In genomic region chr7:100626530-100627237, GRCh38 we compare ENCODE assay signal across 8 cellular contexts. TPM values are rescaled to one million over a fixed set of nuclear protein-coding genes. Genes with fewer than 3 reads are reported as not detected.
DNase-seq lines count a peak whose midpoint lies in the region; ATAC-seq and TF ChIP-seq lines count a peak whose summit lies in the region.

No MANE protein-coding gene starts in this region.

- H4K20me1 ChIP-seq in OCI-LY7 (ENCODE audit: insufficient read depth, low read length): no peaks in the 10 kb centered on the region

- peak overlapping the region; percentile 49 to 88 (median 75) for H3K27ac Mint-ChIP-seq in naive thymus-derived CD4-positive, alpha-beta T cell
- peak overlapping the region; percentile 78 for H3K27ac Mint-ChIP-seq in stimulated activated memory B cell treated with anti-CD40 and anti-IgM and Interleukin-4, amounts not matched to agents 10 μg/mL and 1 μg/mL and 100 μg/mL, for 72 hours

- POLR2A ChIA-PET in OCI-LY7 (lab: Charles Lee): interaction anchor here (0.6 to 2.2 kb wide), 7 partner anchors 9 to 95 kb away, joined by 3 to 12 read pairs (median 4); partner anchors contain the start of genes MOSPD3 and POP7
- POLR2A ChIA-PET in naive thymus-derived CD4-positive, alpha-beta T cell (lab: Charles Lee): interaction anchor here (0.7 to 5.3 kb wide), 13 partner anchors 8 to 79 kb away, joined by 3 to 55 read pairs (median 4); partner anchors contain the start of genes FBXO24, LRCH4, MOSPD3 and POP7

- peak; percentile 80 for ATAC-seq in HG03521 (IDR thresholded peaks at IDR 0.05; ENCODE audit: unreplicated experiment)
- ATAC-seq in naive thymus-derived CD4-positive, alpha-beta T cell: peak; percentile 99
- peak; percentile 91 for ATAC-seq in stimulated activated memory B cell treated with anti-CD40 and anti-IgM and Interleukin-4, amounts not matched to agents 10 μg/mL and 1 μg/mL and 100 μg/mL, for 72 hours

- no peak for TF ChIP-seq CTCF in OCI-LY7 (conservative IDR thresholded peaks at IDR 0.05; ENCODE audit: low read length)

- peaks cover 3% of the 10 kb centered on the region for H3K4me1 ChIP-seq in ACC112 (ENCODE audit: control insufficient read depth, insufficient read depth, low read length, unreplicated experiment)
- peaks cover 12% of the 10 kb centered on the region for H3K4me1 ChIP-seq in OCI-LY7 (ENCODE audit: insufficient read depth, low read length, poor library complexity, severe bottlenecking)
- peaks cover 14 to 18% of the 10 kb centered on the region in 2 donors for H3K4me1 ChIP-seq in naive thymus-derived CD4-positive, alpha-beta T cell (ENCODE audit: control insufficient read depth in 2 of 2, insufficient read depth in 2 of 2, low read length in 2 of 2)

- H3K9me3 ChIP-seq in OCI-LY7 (ENCODE audit: low read length): no peaks in the 10 kb centered on the region
- no peaks in the 10 kb centered on the region for H3K9me3 ChIP-seq in naive thymus-derived CD4-positive, alpha-beta T cell (ENCODE audit: control insufficient read depth in 2 of 3, low read length in 3 of 3)

- intact Hi-C loops in OCI-LY7 (cut with micrococcal nuclease; ENCODE audit: unreplicated experiment): loop anchor here (2.0 kb wide), 1 partner anchor 14 kb away; the partner anchor contains the start of gene MOSPD3
- intact Hi-C loops in naive thymus-derived CD4-positive, alpha-beta T cell (cut with micrococcal nuclease): loop anchor here (1.0 to 2.0 kb wide), 7 partner anchors 14 to 88 kb away; partner anchors contain the start of genes FBXO24 (in 2 of the 2), GNB2 (in 2 of the 2), LRCH4 (in 2 of the 2) and MOSPD3 (in 2 of the 2)

- peaks cover 0 to 2% (median 0%) of the 10 kb centered on the region in 11 donors for H3K9me3 Mint-ChIP-seq in naive thymus-derived CD4-positive, alpha-beta T cell
- H3K9me3 Mint-ChIP-seq in stimulated activated memory B cell treated with anti-CD40 and anti-IgM and Interleukin-4, amounts not matched to agents 10 μg/mL and 1 μg/mL and 100 μg/mL, for 72 hours: no peaks in the 10 kb centered on the region

- H3K36me3 ChIP-seq in ACC112 (ENCODE audit: insufficient read depth, low read length): no peaks in the 10 kb centered on the region
- no peaks in the 10 kb centered on the region for H3K36me3 ChIP-seq in OCI-LY7 (ENCODE audit: insufficient read depth, low read length)
- no peaks in the 10 kb centered on the region for H3K36me3 ChIP-seq in naive thymus-derived CD4-positive, alpha-beta T cell (ENCODE audit: control insufficient read depth in 2 of 3, insufficient read depth in 3 of 3, low read length in 3 of 3)

- H3K27me3 ChIP-seq in ACC112 (ENCODE audit: insufficient read depth, low read length): no peaks in the 10 kb centered on the region
- peaks cover 0 to 4% of the 10 kb centered on the region in 2 donors for H3K27me3 ChIP-seq in naive thymus-derived CD4-positive, alpha-beta T cell (ENCODE audit: control insufficient read depth in 2 of 2, insufficient read depth in 2 of 2, low read length in 2 of 2)

- no peaks in the 10 kb centered on the region for H3K9me2 ChIP-seq in OCI-LY7 (ENCODE audit: insufficient read depth, low read length)

- H3K27ac ChIP-seq in ACC112 (ENCODE audit: low read depth, low read length): no peak overlapping the region
- peak overlapping the region; percentile 39 for H3K27ac ChIP-seq in OCI-LY7 (ENCODE audit: low read depth, low read length, poor library complexity, severe bottlenecking)
- peak overlapping the region; percentile 84 for H3K27ac ChIP-seq in naive thymus-derived CD4-positive, alpha-beta T cell (ENCODE audit: low read depth, low read length)

- H3K36me3 Mint-ChIP-seq in naive thymus-derived CD4-positive, alpha-beta T cell: peaks cover 0 to 23% (median 2%) of the 10 kb centered on the region in 5 donors
- H3K36me3 Mint-ChIP-seq in stimulated activated memory B cell treated with anti-CD40 and anti-IgM and Interleukin-4, amounts not matched to agents 10 μg/mL and 1 μg/mL and 100 μg/mL, for 72 hours: peaks cover 9% of the 10 kb centered on the region

- H3K4me3 ChIP-seq in ACC112 (ENCODE audit: low read depth, low read length): peak overlapping the region; percentile 50
- peak overlapping the region; percentile 62 for H3K4me3 ChIP-seq in OCI-LY7 (ENCODE audit: low read depth, low read length, poor library complexity, severe bottlenecking)
- H3K4me3 ChIP-seq in naive thymus-derived CD4-positive, alpha-beta T cell (ENCODE audit: low read length): peak overlapping the region; percentile 58

- no peaks in the 10 kb centered on the region for H3K27me3 Mint-ChIP-seq in naive thymus-derived CD4-positive, alpha-beta T cell
- no peaks in the 10 kb centered on the region for H3K27me3 Mint-ChIP-seq in stimulated activated memory B cell treated with anti-CD40 and anti-IgM and Interleukin-4, amounts not matched to agents 10 μg/mL and 1 μg/mL and 100 μg/mL, for 72 hours

- BruUV-seq in OCI-LY7 (replicated peaks; lab: Mats Ljungman, UMichigan): no TSS peak

- CTCF ChIA-PET in OCI-LY7 (lab: Charles Lee; ENCODE audit: unreplicated experiment): interaction anchor here (0.6 to 0.7 kb wide), 4 partner anchors 13 to 694 kb away, joined by 3 to 7 read pairs (median 3); partner anchors contain the start of gene PCOLCE
- CTCF ChIA-PET in naive thymus-derived CD4-positive, alpha-beta T cell (lab: Charles Lee): interaction anchor here (0.6 to 1.7 kb wide), 4 partner anchors 14 to 79 kb away, joined by 3 to 11 read pairs (median 7); partner anchors contain the start of genes MOSPD3 and POP7

- peak overlapping the region; percentile 60 to 87 (median 76) for H3K4me3 Mint-ChIP-seq in naive thymus-derived CD4-positive, alpha-beta T cell
- peak overlapping the region; percentile 75 for H3K4me3 Mint-ChIP-seq in stimulated activated memory B cell treated with anti-CD40 and anti-IgM and Interleukin-4, amounts not matched to agents 10 μg/mL and 1 μg/mL and 100 μg/mL, for 72 hours

- H3K79me2 ChIP-seq in ACC112 (ENCODE audit: control insufficient read depth, insufficient read depth, low read length, unreplicated experiment): no peaks in the 10 kb centered on the region
- H3K79me2 ChIP-seq in OCI-LY7 (ENCODE audit: insufficient read depth, low read depth, low read length): no peaks in the 10 kb centered on the region

- DNase-seq in GM19240 (ENCODE audit: insufficient read length, low spot score) (peak; percentile 96), OCI-LY7 (ENCODE audit: low spot score) (peak; percentile 85), activated T-cell treated with anti-CD3 and anti-CD28 coated beads for 48 hours (ENCODE audit: low read depth) (peak; percentile 85), erythroblast (lab: John Stamatoyannopoulos, UW) (peak; percentile 90 to 92)
- peak; percentile 56 to 88 (median 81) for DNase-seq in naive thymus-derived CD4-positive, alpha-beta T cell

- peak overlapping the region; percentile 94 for H3K4me2 ChIP-seq in OCI-LY7 (ENCODE audit: low read length)

- peak; percentile 14 for TF ChIP-seq POLR2A in erythroblast (IDR thresholded peaks at IDR 0.05; ENCODE audit: low read length)

- H2AFZ ChIP-seq in ACC112 (ENCODE audit: low read length, unreplicated experiment) (peak overlapping the region; percentile 29), OCI-LY7 (ENCODE audit: low read length) (peak overlapping the region; percentile 64; the same call in 1 of the 2 replicates)

- H3K4me1 Mint-ChIP-seq in naive thymus-derived CD4-positive, alpha-beta T cell: peaks cover 26 to 58% (median 43%) of the 10 kb centered on the region in 7 donors
- H3K4me1 Mint-ChIP-seq in stimulated activated memory B cell treated with anti-CD40 and anti-IgM and Interleukin-4, amounts not matched to agents 10 μg/mL and 1 μg/mL and 100 μg/mL, for 72 hours: peaks cover 17% of the 10 kb centered on the region

RNA-seq across cellular contexts. Expression of gene MOSPD3, which starts 14.3 kb away (rescaled TPM):
- total RNA-seq in OCI-LY7 (2014; rRNA removed; shearing (Covaris generic)): 7.1 and 12.0 TPM in 2 replicates
- total RNA-seq in OCI-LY7 (2022): 10.4 and 15.1 TPM in 2 replicates
- 10 to 100 TPM in 4 of 5 experiments, 1 to 10 TPM in 1; 8.8 to 54.9 (median 13.1) TPM for total RNA-seq in naive thymus-derived CD4-positive, alpha-beta T cell
- 10 to 100 TPM; 20.4 to 20.6 TPM for polyA plus RNA-seq in naive thymus-derived CD4-positive, alpha-beta T cell

RNA-seq across cellular contexts. Expression of gene TFR2, which starts 14.7 kb away (rescaled TPM):
- total RNA-seq in OCI-LY7 (2014; rRNA removed; shearing (Covaris generic)): 8.1 and 12.1 TPM in 2 replicates
- total RNA-seq in OCI-LY7 (2022): 25.0 and 26.0 TPM in 2 replicates
- total RNA-seq in naive thymus-derived CD4-positive, alpha-beta T cell: 10 to 100 TPM in 1 of 5 experiments, 1 to 10 TPM in 4; 1.8 to 14.4 (median 4.0) TPM
- polyA plus RNA-seq in naive thymus-derived CD4-positive, alpha-beta T cell: 1 to 10 TPM in 1 of 2 donors, under 1 TPM in 1; 0.55 to 1.3 TPM

RNA-seq across cellular contexts. Expression of gene PCOLCE, which starts 24.5 kb away (rescaled TPM):
- 8.8 and 27.6 TPM in 2 replicates for total RNA-seq in OCI-LY7 (2014; rRNA removed; shearing (Covaris generic))
- 32.3 and 38.3 TPM in 2 replicates for total RNA-seq in OCI-LY7 (2022)
- total RNA-seq in naive thymus-derived CD4-positive, alpha-beta T cell: 10 to 100 TPM in 1 of 5 experiments, 1 to 10 TPM in 4; 9.1 to 11.7 (median 9.5) TPM
- under 1 TPM in 1 of 2 donors, not detected in 1; 0.64 TPM for polyA plus RNA-seq in naive thymus-derived CD4-positive, alpha-beta T cell

RNA-seq across cellular contexts. Expression of gene ACTL6B, which starts 29.6 kb away (rescaled TPM):
- not detected in 2 replicates for total RNA-seq in OCI-LY7 (2014; rRNA removed; shearing (Covaris generic))
- not detected in 2 replicates for total RNA-seq in OCI-LY7 (2022)
- not detected for total RNA-seq in naive thymus-derived CD4-positive, alpha-beta T cell
- polyA plus RNA-seq in naive thymus-derived CD4-positive, alpha-beta T cell: not detected

RNA-seq across cellular contexts. Expression of gene FBXO24, which starts 40.6 kb away (rescaled TPM):
- total RNA-seq in OCI-LY7 (2014; rRNA removed; shearing (Covaris generic)): 0.16 TPM in 1 of 2 replicates, not detected in the other
- 1.2 and 1.7 TPM in 2 replicates for total RNA-seq in OCI-LY7 (2022)
- 1 to 10 TPM in 4 of 5 experiments, under 1 TPM in 1; 0.75 to 3.1 (median 1.7) TPM for total RNA-seq in naive thymus-derived CD4-positive, alpha-beta T cell
- polyA plus RNA-seq in naive thymus-derived CD4-positive, alpha-beta T cell: 1 to 10 TPM; 2.0 TPM
